1 cellular context compared by ENCODE assay signal in the genomic region with DNA sequence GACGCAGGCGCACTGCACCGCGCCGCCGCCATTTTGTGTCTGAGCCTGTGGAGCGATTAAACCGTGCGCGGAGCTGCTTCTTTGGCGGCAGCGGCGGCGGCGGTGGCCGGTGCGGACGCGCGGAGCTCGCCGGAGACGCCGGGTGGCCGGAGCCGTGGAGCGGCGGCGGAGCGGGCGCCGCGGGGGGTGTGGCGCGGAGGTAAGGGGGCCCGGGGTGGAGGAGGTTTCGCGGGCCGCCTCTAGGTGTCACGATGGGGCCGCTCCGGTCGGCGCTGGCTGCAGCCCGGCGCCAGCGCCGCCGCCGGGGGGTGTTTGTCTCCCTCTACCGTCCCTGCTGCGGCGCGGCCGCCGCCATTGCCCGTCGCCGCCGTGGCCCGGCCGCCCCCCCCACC.
A peak's percentile ranks its signal among the peaks of the same experiment; 100 is the strongest.
TF ChIP-seq lines count a peak whose summit lies in the region.

CTCF (plus strand) TSS at position 1 of the 392 bp plus-strand sequence. CDS start 48,307 bp downstream, outside the sequence.

TF ChIP-seq in K562, 482 proteins besides CTCF, POLR2A, EP300 and RAD21 (continues in another document):
- TF ChIP-seq POLR2AphosphoS5 (IDR thresholded peaks at IDR 0.05; ENCODE audit: control insufficient read depth, insufficient read depth, low read depth, low read length) (peak; percentile 23; the same call in 1 of the 2 replicates), KDM1A (IDR thresholded peaks at IDR 0.05) (no peak), ZBTB40 (IDR thresholded peaks at IDR 0.05) (no peak), ZBTB40 (CRISPR knock-in tag; IDR thresholded peaks at IDR 0.05) (no peak), ZNF740 (CRISPR knock-in tag; IDR thresholded peaks at IDR 0.05) (no peak), ZNF740 (tag; IDR thresholded peaks at IDR 0.05) (peak in 1 of 2 experiments; percentile 97; a peak in 2 of 4 replicates), GATAD2A (IDR thresholded peaks at IDR 0.05) (no peak), RBM34 (IDR thresholded peaks at IDR 0.05; ENCODE audit: borderline replicate concordance, insufficient read depth, low read length) (no peak), TAF1 (IDR thresholded peaks at IDR 0.05; ENCODE audit: control insufficient read depth, extremely low read depth, insufficient read depth, low read length, severe bottlenecking) (peak; percentile 42), STAT5B (CRISPR knock-in tag; IDR thresholded peaks at IDR 0.05) (no peak), YY1 (IDR thresholded peaks at IDR 0.05; ENCODE audit: borderline replicate concordance in 1 of 3, control insufficient read depth in 1 of 3, extremely low read depth in 1 of 3, insufficient read depth in 3 of 3, insufficient read length in 1 of 3, insufficient replicate concordance in 2 of 3, low read depth in 1 of 3, low read length in 2 of 3) (peak; percentile 73 to 88 (median 87)), NR2C2 (CRISPR knock-in tag; IDR thresholded peaks at IDR 0.05) (no peak), NR2C2 (tag; IDR thresholded peaks at IDR 0.05) (no peak; the same call in 1 of the 2 replicates), TAF9B (IDR thresholded peaks at IDR 0.05; ENCODE audit: partially characterized antibody) (no peak), CXXC5 (CRISPR knock-in tag; IDR thresholded peaks at IDR 0.05) (peak; percentile 30; the same call in 1 of the 2 replicates), CCAR2 (IDR thresholded peaks at IDR 0.05; ENCODE audit: low read depth, low read length) (no peak), PTTG1 (tag; IDR thresholded peaks at IDR 0.05; ENCODE audit: low read depth) (no peak), JUN (IDR thresholded peaks at IDR 0.05; ENCODE audit: borderline replicate concordance, low read depth, low read length) (no peak), JUN (CRISPR knock-in tag; IDR thresholded peaks at IDR 0.05; ENCODE audit: borderline replicate concordance) (no peak), MAZ (CRISPR knock-in tag; conservative IDR thresholded peaks at IDR 0.05 in 1 of 2, IDR thresholded peaks at IDR 0.05 in 1 of 2) (peak in 1 of 2 experiments; percentile 74; a peak in 1 of 4 replicates), ZNF274 (IDR thresholded peaks at IDR 0.05; ENCODE audit: borderline replicate concordance, low read depth, low read length) (no peak)
- TF ChIP-seq, protein P1, sequence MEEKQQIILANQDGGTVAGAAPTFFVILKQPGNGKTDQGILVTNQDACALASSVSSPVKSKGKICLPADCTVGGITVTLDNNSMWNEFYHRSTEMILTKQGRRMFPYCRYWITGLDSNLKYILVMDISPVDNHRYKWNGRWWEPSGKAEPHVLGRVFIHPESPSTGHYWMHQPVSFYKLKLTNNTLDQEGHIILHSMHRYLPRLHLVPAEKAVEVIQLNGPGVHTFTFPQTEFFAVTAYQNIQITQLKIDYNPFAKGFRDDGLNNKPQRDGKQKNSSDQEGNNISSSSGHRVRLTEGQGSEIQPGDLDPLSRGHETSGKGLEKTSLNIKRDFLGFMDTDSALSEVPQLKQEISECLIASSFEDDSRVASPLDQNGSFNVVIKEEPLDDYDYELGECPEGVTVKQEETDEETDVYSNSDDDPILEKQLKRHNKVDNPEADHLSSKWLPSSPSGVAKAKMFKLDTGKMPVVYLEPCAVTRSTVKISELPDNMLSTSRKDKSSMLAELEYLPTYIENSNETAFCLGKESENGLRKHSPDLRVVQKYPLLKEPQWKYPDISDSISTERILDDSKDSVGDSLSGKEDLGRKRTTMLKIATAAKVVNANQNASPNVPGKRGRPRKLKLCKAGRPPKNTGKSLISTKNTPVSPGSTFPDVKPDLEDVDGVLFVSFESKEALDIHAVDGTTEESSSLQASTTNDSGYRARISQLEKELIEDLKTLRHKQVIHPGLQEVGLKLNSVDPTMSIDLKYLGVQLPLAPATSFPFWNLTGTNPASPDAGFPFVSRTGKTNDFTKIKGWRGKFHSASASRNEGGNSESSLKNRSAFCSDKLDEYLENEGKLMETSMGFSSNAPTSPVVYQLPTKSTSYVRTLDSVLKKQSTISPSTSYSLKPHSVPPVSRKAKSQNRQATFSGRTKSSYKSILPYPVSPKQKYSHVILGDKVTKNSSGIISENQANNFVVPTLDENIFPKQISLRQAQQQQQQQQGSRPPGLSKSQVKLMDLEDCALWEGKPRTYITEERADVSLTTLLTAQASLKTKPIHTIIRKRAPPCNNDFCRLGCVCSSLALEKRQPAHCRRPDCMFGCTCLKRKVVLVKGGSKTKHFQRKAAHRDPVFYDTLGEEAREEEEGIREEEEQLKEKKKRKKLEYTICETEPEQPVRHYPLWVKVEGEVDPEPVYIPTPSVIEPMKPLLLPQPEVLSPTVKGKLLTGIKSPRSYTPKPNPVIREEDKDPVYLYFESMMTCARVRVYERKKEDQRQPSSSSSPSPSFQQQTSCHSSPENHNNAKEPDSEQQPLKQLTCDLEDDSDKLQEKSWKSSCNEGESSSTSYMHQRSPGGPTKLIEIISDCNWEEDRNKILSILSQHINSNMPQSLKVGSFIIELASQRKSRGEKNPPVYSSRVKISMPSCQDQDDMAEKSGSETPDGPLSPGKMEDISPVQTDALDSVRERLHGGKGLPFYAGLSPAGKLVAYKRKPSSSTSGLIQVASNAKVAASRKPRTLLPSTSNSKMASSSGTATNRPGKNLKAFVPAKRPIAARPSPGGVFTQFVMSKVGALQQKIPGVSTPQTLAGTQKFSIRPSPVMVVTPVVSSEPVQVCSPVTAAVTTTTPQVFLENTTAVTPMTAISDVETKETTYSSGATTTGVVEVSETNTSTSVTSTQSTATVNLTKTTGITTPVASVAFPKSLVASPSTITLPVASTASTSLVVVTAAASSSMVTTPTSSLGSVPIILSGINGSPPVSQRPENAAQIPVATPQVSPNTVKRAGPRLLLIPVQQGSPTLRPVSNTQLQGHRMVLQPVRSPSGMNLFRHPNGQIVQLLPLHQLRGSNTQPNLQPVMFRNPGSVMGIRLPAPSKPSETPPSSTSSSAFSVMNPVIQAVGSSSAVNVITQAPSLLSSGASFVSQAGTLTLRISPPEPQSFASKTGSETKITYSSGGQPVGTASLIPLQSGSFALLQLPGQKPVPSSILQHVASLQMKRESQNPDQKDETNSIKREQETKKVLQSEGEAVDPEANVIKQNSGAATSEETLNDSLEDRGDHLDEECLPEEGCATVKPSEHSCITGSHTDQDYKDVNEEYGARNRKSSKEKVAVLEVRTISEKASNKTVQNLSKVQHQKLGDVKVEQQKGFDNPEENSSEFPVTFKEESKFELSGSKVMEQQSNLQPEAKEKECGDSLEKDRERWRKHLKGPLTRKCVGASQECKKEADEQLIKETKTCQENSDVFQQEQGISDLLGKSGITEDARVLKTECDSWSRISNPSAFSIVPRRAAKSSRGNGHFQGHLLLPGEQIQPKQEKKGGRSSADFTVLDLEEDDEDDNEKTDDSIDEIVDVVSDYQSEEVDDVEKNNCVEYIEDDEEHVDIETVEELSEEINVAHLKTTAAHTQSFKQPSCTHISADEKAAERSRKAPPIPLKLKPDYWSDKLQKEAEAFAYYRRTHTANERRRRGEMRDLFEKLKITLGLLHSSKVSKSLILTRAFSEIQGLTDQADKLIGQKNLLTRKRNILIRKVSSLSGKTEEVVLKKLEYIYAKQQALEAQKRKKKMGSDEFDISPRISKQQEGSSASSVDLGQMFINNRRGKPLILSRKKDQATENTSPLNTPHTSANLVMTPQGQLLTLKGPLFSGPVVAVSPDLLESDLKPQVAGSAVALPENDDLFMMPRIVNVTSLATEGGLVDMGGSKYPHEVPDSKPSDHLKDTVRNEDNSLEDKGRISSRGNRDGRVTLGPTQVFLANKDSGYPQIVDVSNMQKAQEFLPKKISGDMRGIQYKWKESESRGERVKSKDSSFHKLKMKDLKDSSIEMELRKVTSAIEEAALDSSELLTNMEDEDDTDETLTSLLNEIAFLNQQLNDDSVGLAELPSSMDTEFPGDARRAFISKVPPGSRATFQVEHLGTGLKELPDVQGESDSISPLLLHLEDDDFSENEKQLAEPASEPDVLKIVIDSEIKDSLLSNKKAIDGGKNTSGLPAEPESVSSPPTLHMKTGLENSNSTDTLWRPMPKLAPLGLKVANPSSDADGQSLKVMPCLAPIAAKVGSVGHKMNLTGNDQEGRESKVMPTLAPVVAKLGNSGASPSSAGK (IDR thresholded peaks at IDR 0.05), result no peak
- TF ChIP-seq, protein P2, sequence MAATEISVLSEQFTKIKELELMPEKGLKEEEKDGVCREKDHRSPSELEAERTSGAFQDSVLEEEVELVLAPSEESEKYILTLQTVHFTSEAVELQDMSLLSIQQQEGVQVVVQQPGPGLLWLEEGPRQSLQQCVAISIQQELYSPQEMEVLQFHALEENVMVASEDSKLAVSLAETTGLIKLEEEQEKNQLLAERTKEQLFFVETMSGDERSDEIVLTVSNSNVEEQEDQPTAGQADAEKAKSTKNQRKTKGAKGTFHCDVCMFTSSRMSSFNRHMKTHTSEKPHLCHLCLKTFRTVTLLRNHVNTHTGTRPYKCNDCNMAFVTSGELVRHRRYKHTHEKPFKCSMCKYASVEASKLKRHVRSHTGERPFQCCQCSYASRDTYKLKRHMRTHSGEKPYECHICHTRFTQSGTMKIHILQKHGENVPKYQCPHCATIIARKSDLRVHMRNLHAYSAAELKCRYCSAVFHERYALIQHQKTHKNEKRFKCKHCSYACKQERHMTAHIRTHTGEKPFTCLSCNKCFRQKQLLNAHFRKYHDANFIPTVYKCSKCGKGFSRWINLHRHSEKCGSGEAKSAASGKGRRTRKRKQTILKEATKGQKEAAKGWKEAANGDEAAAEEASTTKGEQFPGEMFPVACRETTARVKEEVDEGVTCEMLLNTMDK (IDR thresholded peaks at IDR 0.05; ENCODE audit: borderline replicate concordance, insufficient read depth, low read depth, low read length, poor library complexity, severe bottlenecking), result peak; percentile 88
- TF ChIP-seq, protein P3, sequence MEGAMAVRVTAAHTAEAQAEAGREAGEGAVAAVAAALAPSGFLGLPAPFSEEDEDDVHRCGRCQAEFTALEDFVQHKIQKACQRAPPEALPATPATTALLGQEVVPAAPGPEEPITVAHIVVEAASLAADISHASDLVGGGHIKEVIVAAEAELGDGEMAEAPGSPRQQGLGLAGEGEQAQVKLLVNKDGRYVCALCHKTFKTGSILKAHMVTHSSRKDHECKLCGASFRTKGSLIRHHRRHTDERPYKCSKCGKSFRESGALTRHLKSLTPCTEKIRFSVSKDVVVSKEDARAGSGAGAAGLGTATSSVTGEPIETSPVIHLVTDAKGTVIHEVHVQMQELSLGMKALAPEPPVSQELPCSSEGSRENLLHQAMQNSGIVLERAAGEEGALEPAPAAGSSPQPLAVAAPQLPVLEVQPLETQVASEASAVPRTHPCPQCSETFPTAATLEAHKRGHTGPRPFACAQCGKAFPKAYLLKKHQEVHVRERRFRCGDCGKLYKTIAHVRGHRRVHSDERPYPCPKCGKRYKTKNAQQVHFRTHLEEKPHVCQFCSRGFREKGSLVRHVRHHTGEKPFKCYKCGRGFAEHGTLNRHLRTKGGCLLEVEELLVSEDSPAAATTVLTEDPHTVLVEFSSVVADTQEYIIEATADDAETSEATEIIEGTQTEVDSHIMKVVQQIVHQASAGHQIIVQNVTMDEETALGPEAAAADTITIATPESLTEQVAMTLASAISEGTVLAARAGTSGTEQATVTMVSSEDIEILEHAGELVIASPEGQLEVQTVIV (CRISPR knock-in tag; IDR thresholded peaks at IDR 0.05; ENCODE audit: borderline replicate concordance), result peak; percentile 40; the same call in 1 of the 2 replicates
